12 cellular contexts compared by ENCODE assay signal in genomic region chr7:37446371-37446770, GRCh38. TPM values are rescaled to one million over a fixed set of nuclear protein-coding genes. Genes with fewer than 3 reads are reported as not detected.
DNase-seq lines count a peak whose midpoint lies in the region; ATAC-seq and TF ChIP-seq lines count a peak whose summit lies in the region.
"Had no signal": no experiment of that assay in that cellular context is flagged by ENCODE, and none has a peak within 500 bp of the region (broad histone marks: within the 10 kb centered on the region; RNA-seq: fewer than 3 reads in every experiment).

No MANE protein-coding gene starts in this region.

- WGBS in endodermal cell (ENCODE audit: insufficient coverage in 1 of 2, insufficient read length in 1 of 2), 2 experiments = 89 to 93% methylated on average over 3 of the region's 3 CpGs

- intact Hi-C loops in OCI-LY7 (cut with micrococcal nuclease; ENCODE audit: unreplicated experiment) = no loop called here

- H3K4me3 Mint-ChIP-seq in endodermal cell = peak overlapping the region; percentile 91

- H3K27ac Mint-ChIP-seq in endodermal cell = no peak overlapping the region

- H3K27me3 Mint-ChIP-seq in endodermal cell (ENCODE audit: insufficient read depth) = peaks cover 3% of the 10 kb centered on the region

- POLR2A ChIA-PET in HEK293T (lab: Yijun Ruan, JAX) (no interaction called here), OCI-LY7 (lab: Charles Lee) (interaction anchor here (0.6 to 1.0 kb wide), 2 partner anchors 105 to 1404 kb away, joined by 3 to 5 read pairs; no protein-coding TSS in a partner anchor)

- H3K9me3 ChIP-seq in endodermal cell (ENCODE audit: control insufficient read depth, low read length) (no peaks in the 10 kb centered on the region), parathyroid adenoma (ENCODE audit: control insufficient read depth, low read length) (no peaks in the 10 kb centered on the region), OCI-LY7 (ENCODE audit: low read length) (no peaks in the 10 kb centered on the region)

- H2AFZ ChIP-seq in parathyroid adenoma = peak overlapping the region; percentile 100
- H2AFZ ChIP-seq in OCI-LY7 (ENCODE audit: low read length) = no peak overlapping the region

- TF ChIP-seq POLR2A in NB4 (IDR thresholded peaks at IDR 0.05; ENCODE audit: extremely low read depth, insufficient read length) = no peak

- H3K27me3 ChIP-seq in endodermal cell (ENCODE audit: control insufficient read depth, insufficient read depth, low read length, poor library complexity, severe bottlenecking) (no peaks in the 10 kb centered on the region), parathyroid adenoma (ENCODE audit: control insufficient read depth, insufficient read depth, low read length) (no peaks in the 10 kb centered on the region)

- H3K4me2 ChIP-seq in parathyroid adenoma (ENCODE audit: low read length) (no peak overlapping the region), OCI-LY7 (ENCODE audit: low read length) (no peak overlapping the region)

- TF ChIP-seq CTCF in NB4 (IDR thresholded peaks at IDR 0.05; ENCODE audit: low read depth, low read length) (no peak), endodermal cell (conservative IDR thresholded peaks at IDR 0.05) (no peak), parathyroid adenoma (IDR thresholded peaks at IDR 0.05) (no peak), OCI-LY7 (conservative IDR thresholded peaks at IDR 0.05; ENCODE audit: low read length) (no peak)

- CTCF ChIA-PET in HEK293T (lab: Yijun Ruan, JAX) (no interaction called here), OCI-LY7 (lab: Charles Lee; ENCODE audit: unreplicated experiment) (no interaction called here)

- H3K4me1 Mint-ChIP-seq in endodermal cell = peaks cover 51% of the 10 kb centered on the region

- H3K79me2 ChIP-seq in parathyroid adenoma (no peaks in the 10 kb centered on the region), OCI-LY7 (ENCODE audit: insufficient read depth, low read depth, low read length) (no peaks in the 10 kb centered on the region)

- H3K9me2 ChIP-seq in OCI-LY7 (ENCODE audit: insufficient read depth, low read length) = no peaks in the 10 kb centered on the region

- ATAC-seq in HG02588 (IDR thresholded peaks at IDR 0.05; ENCODE audit: unreplicated experiment) = no peak

- H4K20me1 ChIP-seq in OCI-LY7 (ENCODE audit: insufficient read depth, low read length) = no peaks in the 10 kb centered on the region

- H3K36me3 ChIP-seq in endodermal cell (ENCODE audit: control insufficient read depth, insufficient read depth, low read length) (peaks cover 27% of the 10 kb centered on the region), parathyroid adenoma (ENCODE audit: control insufficient read depth, insufficient read depth, low read length) (no peaks in the 10 kb centered on the region), OCI-LY7 (ENCODE audit: insufficient read depth, low read length) (no peaks in the 10 kb centered on the region)

- H3K4me3 ChIP-seq in NB4 (ENCODE audit: low read depth, low read length) (no peak overlapping the region), endodermal cell (ENCODE audit: low read length) (peak overlapping the region; percentile 89), parathyroid adenoma (ENCODE audit: low read depth, low read length) (no peak overlapping the region), OCI-LY7 (ENCODE audit: low read depth, low read length, poor library complexity, severe bottlenecking) (no peak overlapping the region)

- no peak overlapping the region for H3K9ac ChIP-seq in endodermal cell (ENCODE audit: extremely low read depth, low read length, poor library complexity, severe bottlenecking)
- no peak overlapping the region for H3K9ac ChIP-seq in parathyroid adenoma

- DNase-seq in Daoy (ENCODE audit: low read depth) (peak; percentile 35), NB4 (ENCODE audit: low read depth) (peak; percentile 87), endodermal cell (no peak), AG20443 (ENCODE audit: low spot score) (no peak), HEK293T (ENCODE audit: extremely low spot score) (no peak), OCI-LY7 (ENCODE audit: low spot score) (no peak)
- DNase-seq: cortex of kidney, DMS79, NCI-H1694 treated with DMSO at 0.1 percent for 48 hours, T-helper 9 cell had no signal

- no TSS peak for BruUV-seq in OCI-LY7 (replicated peaks; lab: Mats Ljungman, UMichigan)

- no peaks in the 10 kb centered on the region for H3K9me3 Mint-ChIP-seq in endodermal cell

- H3K27ac ChIP-seq in endodermal cell (ENCODE audit: low read depth, low read length) (no peak overlapping the region), parathyroid adenoma (peak overlapping the region; percentile 81), OCI-LY7 (ENCODE audit: low read depth, low read length, poor library complexity, severe bottlenecking) (no peak overlapping the region)

- H3K4me1 ChIP-seq in endodermal cell (ENCODE audit: control insufficient read depth, insufficient read depth, low read length) (peaks cover 15% of the 10 kb centered on the region), parathyroid adenoma (peaks cover 19% of the 10 kb centered on the region), OCI-LY7 (ENCODE audit: insufficient read depth, low read length, poor library complexity, severe bottlenecking) (peaks cover 19% of the 10 kb centered on the region)

- H3K36me3 Mint-ChIP-seq in endodermal cell (ENCODE audit: low read depth) = peaks cover 23% of the 10 kb centered on the region

TF ChIP-seq in HEK293T, 16 proteins besides CTCF, POLR2A, EP300 and RAD21:
- no peak for TF ChIP-seq HDGF (IDR thresholded peaks at IDR 0.05; ENCODE audit: borderline replicate concordance)
- TF ChIP-seq ELF4 (IDR thresholded peaks at IDR 0.05) = no peak
- TF ChIP-seq BHLHE40 (IDR thresholded peaks at IDR 0.05; ENCODE audit: borderline replicate concordance) = no peak
- no peak for TF ChIP-seq NFRKB (IDR thresholded peaks at IDR 0.05)
- no peak for TF ChIP-seq ARNT (IDR thresholded peaks at IDR 0.05)
- no peak for TF ChIP-seq FOXA1 (IDR thresholded peaks at IDR 0.05)
- no peak for TF ChIP-seq FOXM1 (IDR thresholded peaks at IDR 0.05; ENCODE audit: borderline replicate concordance)
- TF ChIP-seq L3MBTL2 (conservative IDR thresholded peaks at IDR 0.05) = no peak
- no peak for TF ChIP-seq CTBP1 (IDR thresholded peaks at IDR 0.05; ENCODE audit: borderline replicate concordance)
- TF ChIP-seq PKNOX1 (IDR thresholded peaks at IDR 0.05) = no peak
- no peak for TF ChIP-seq LEF1 (IDR thresholded peaks at IDR 0.05; ENCODE audit: borderline replicate concordance)
- no peak for TF ChIP-seq FOXK2 (IDR thresholded peaks at IDR 0.05)
- no peak for TF ChIP-seq TARDBP (IDR thresholded peaks at IDR 0.05)
- no peak for TF ChIP-seq SP1 (IDR thresholded peaks at IDR 0.05)
TF ChIP-seq in HEK293T: peak in this region for 0.

RNA-seq across cellular contexts. Expression of gene ELMO1, which starts 2.3 kb away (rescaled TPM):
- 7.0 and 25.3 TPM in 2 replicates for total RNA-seq in Daoy (2014; rRNA removed; shearing (Covaris generic))
- 100 to 1,000 TPM; 120 to 131 TPM for total RNA-seq in endodermal cell
- polyA plus RNA-seq in endodermal cell (2013, experiment 1 of 2) = 16.6 TPM
- 21.5 TPM for polyA plus RNA-seq in endodermal cell (2013, experiment 2 of 2)
- total RNA-seq in OCI-LY7 (2014; rRNA removed; shearing (Covaris generic)) = 102 and 103 TPM in 2 replicates
- 101 and 110 TPM in 2 replicates for total RNA-seq in OCI-LY7 (2022)

Comparison
In these comparisons a context has a peak if more than half of its experiments do, and no peak if none do; other contexts are left out.
1. DNase-seq: peak in Daoy (single experiment) and NB4 (single experiment); none in endodermal cell (single experiment), AG20443 (single experiment), HEK293T (single experiment) and OCI-LY7 (single experiment).